8 cellular contexts compared by ENCODE assay signal in the genomic region with DNA sequence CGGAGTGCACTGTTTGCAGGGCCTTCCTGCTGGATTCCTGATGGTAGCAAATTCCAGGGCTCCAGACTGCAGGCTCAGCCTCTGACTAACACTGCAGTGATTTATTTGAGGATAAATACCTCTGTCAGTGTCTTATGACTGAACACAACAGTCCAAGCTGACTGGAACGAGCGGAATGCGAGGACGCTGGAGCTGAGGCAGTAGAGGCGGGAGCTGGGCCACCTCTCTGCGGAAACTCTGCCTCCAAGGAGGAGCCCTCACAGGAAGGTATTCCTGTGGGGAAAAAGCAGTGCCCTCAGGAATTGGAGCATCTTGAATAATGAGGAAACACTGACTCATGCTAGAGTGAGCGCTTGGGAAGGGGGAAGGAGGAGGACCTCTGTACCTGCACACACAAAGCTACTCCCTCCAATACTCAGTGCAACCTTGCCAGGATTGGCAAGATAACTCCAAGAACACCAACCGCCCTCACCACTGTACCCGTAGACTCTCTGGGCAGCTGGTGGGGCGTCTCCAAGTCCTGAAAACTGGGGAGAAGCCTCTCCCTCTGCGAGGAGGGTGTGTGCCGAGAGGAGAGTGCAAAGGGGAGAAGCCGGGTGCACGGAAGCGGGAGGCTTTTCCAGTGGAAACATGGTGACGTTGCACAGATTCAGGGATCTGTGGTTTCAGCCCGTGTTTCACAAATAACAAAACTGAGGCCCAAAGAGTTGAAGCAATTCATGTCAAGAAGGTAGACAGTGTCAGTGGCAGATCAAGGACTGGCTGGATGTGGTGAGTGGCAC. TPM values are rescaled to one million over a fixed set of nuclear protein-coding genes. Genes with fewer than 3 reads are reported as not detected.
DNase-seq lines count a peak whose midpoint lies in the region; ATAC-seq and TF ChIP-seq lines count a peak whose summit lies in the region.

No MANE protein-coding gene starts in this region.

- peak; percentile 89 for ATAC-seq in aorta (ENCODE audit: low FRiP score)

- no peaks in the 10 kb centered on the region for H3K36me3 ChIP-seq in aorta (ENCODE audit: control insufficient read depth in 1 of 2, insufficient read depth in 2 of 2, low read length in 1 of 2)

- no peaks in the 10 kb centered on the region for H3K27me3 ChIP-seq in aorta (ENCODE audit: control insufficient read depth in 1 of 2, insufficient read depth in 2 of 2, low read length in 1 of 2)

- H3K9me3 ChIP-seq in aorta (ENCODE audit: control insufficient read depth, low read length), result no peaks in the 10 kb centered on the region

- TF ChIP-seq CTCF in AG09319 (IDR thresholded peaks at IDR 0.05; ENCODE audit: low read depth, low read length), result no peak; the same call in 1 of the 2 replicates

- H3K4me1 ChIP-seq in aorta (ENCODE audit: control insufficient read depth in 1 of 2, insufficient read depth in 2 of 2, low read length in 2 of 2), result peaks cover 3 to 11% of the 10 kb centered on the region in 2 donors

- H3K27ac ChIP-seq in aorta (ENCODE audit: low read depth in 1 of 2, low read length in 2 of 2), result peak overlapping the region; percentile 84 to 99

- 6 to 10% methylated on average over 18 of the region's 18 CpGs for WGBS in aorta, 2 donors

- intact Hi-C loops in aorta (cut with DNase I), result loop anchor here (2.0 to 5.0 kb wide), 3 partner anchors 33 to 42 kb away; partner anchors contain the start of gene VGLL4 (in 2 of the 2)

- DNase-seq in AG09319 (ENCODE audit: extremely low read depth, low read depth), result peak; percentile 93
- DNase-seq in epidermal melanocyte (ENCODE audit: insufficient read length, low spot score), result peak; percentile 72
- DNase-seq in mucosa of gallbladder (ENCODE audit: low spot score), result peak; percentile 81
- DNase-seq in aorta, result peak; percentile 91 to 92
- DNase-seq in NOMO-1 treated with DMSO at 0.1 percent for 48 hours (lab: John Stamatoyannopoulos, UW; ENCODE audit: unreplicated experiment), result no peak
- no peak for DNase-seq in NCI-H2171 (lab: John Stamatoyannopoulos, UW)
- no peak for DNase-seq in NCI-H187 (lab: John Stamatoyannopoulos, UW)

- no peak overlapping the region for H3K4me3 ChIP-seq in aorta (ENCODE audit: low read length in 2 of 2)

TF ChIP-seq in PFSK-1, 5 proteins besides CTCF, POLR2A, EP300 and RAD21:
- TF ChIP-seq POLR2AphosphoS5 (IDR thresholded peaks at IDR 0.05; ENCODE audit: low read depth, low read length) (no peak), SIN3A (IDR thresholded peaks at IDR 0.05; ENCODE audit: borderline replicate concordance, insufficient read depth, low read length) (no peak), FOXP2 (optimal IDR thresholded peaks at IDR 0.05; ENCODE audit: borderline replicate concordance, extremely low read depth, extremely low read length, insufficient read depth) (peak; percentile 15)

RNA-seq across cellular contexts. Expression of gene VGLL4, which starts 43.0 kb away (rescaled TPM):
- polyA plus RNA-seq in PFSK-1 (2012; ENCODE audit: insufficient read length, low read depth), result 31.5 TPM
- total RNA-seq in mucosa of gallbladder, result 94.2 TPM
- 100 to 1,000 TPM in 1 of 2 donors, 10 to 100 TPM in 1; 93.5 to 104 TPM for total RNA-seq in aorta
- 10 to 100 TPM; 44.7 to 47.8 TPM for polyA plus RNA-seq in aorta

Comparison
In these comparisons a context has a peak if more than half of its experiments do, and no peak if none do; other contexts are left out.
1. DNase-seq: peak in AG09319 (single experiment), epidermal melanocyte (single experiment), mucosa of gallbladder (single experiment) and aorta (2 of 2); none in NOMO-1 treated with DMSO at 0.1 percent for 48 hours (single experiment), NCI-H2171 (single experiment) and NCI-H187 (0 of 2).